Comparison of ENCODE assay signal across 8 cellular contexts in genomic region chr19:48444129-48444932, GRCh38. TPM values are rescaled to one million over a fixed set of nuclear protein-coding genes. Genes with fewer than 3 reads are reported as not detected.
DNase-seq lines count a peak whose midpoint lies in the region; ATAC-seq and TF ChIP-seq lines count a peak whose summit lies in the region.

No MANE protein-coding gene starts in this region.

- H3K9me3 Mint-ChIP-seq in naive B cell: no peaks in the 10 kb centered on the region

- peaks cover 9 to 21% (median 20%) of the 10 kb centered on the region in 3 donors for H3K27me3 Mint-ChIP-seq in naive B cell

- H3K36me3 ChIP-seq in BJ (ENCODE audit: control insufficient read depth, insufficient read depth, low read length) (peaks cover 3% of the 10 kb centered on the region; the same call in 1 of the 2 replicates), HEK293 (ENCODE audit: control insufficient read depth in 2 of 2, insufficient read depth in 1 of 2, low read length in 2 of 2) (peaks cover 25 to 27% of the 10 kb centered on the region in 2 experiments), ascending aorta (peaks cover 8 to 13% of the 10 kb centered on the region in 2 donors)

- H3K27ac Mint-ChIP-seq in naive B cell: peak overlapping the region in 4 of 6 donors; percentile 26 to 99 (median 76)

- H3K4me1 ChIP-seq in HEK293 (ENCODE audit: control insufficient read depth, insufficient read depth, low read length) (peaks cover 8% of the 10 kb centered on the region), ascending aorta (peaks cover 3 to 15% of the 10 kb centered on the region in 2 donors)

- no peaks in the 10 kb centered on the region for H3K27me3 ChIP-seq in BJ (ENCODE audit: control insufficient read depth, insufficient read depth, low read length)
- H3K27me3 ChIP-seq in ascending aorta: peaks cover 7% of the 10 kb centered on the region

- peak overlapping the region; percentile 65 for H3K27ac ChIP-seq in HEK293 (ENCODE audit: extremely low read depth, low read depth, low read length)
- H3K27ac ChIP-seq in ascending aorta: peak overlapping the region; percentile 87 to 89

- peaks cover 4 to 20% of the 10 kb centered on the region in 2 donors for H3K36me3 Mint-ChIP-seq in naive B cell

- H3K4me3 ChIP-seq in BJ (ENCODE audit: low read depth, low read length) (peak overlapping the region; percentile 87; the same call in 1 of the 2 replicates), HEK293 (ENCODE audit: low read depth, low read length) (no peak overlapping the region; the same call in 1 of the 2 replicates), ascending aorta (peak overlapping the region; percentile 76 to 81)

- POLR2A ChIA-PET in BJ (lab: Charles Lee) (no interaction called here), HEK293 (lab: Yijun Ruan, JAX) (interaction anchor here (1.5 kb wide), 1 partner anchor 81 kb away, joined by 14 read pairs; the partner anchor contains the start of genes SYNGR4 and TMEM143)

- CTCF ChIA-PET in BJ (lab: Yijun Ruan, JAX) (interaction anchor here (0.6 to 2.6 kb wide), 7 partner anchors 9 to 87 kb away, joined by 3 to 18 read pairs (median 3); partner anchors contain the start of gene KDELR1), HEK293 (lab: Yijun Ruan, JAX) (interaction anchor here (0.5 to 1.1 kb wide), 5 partner anchors 22 to 190 kb away, joined by 3 to 5 read pairs (median 3); no protein-coding TSS in a partner anchor)

- DNase-seq in BJ (ENCODE audit: low read depth) (no peak), ascending aorta (ENCODE audit: low spot score in 2 of 2) (no peak), naive B cell (no peak), GM03348 (ENCODE audit: low spot score) (no peak), G401 (ENCODE audit: low spot score) (no peak), KG1 (lab: John Stamatoyannopoulos, UW) (no peak), germinal center (ENCODE audit: low spot score) (no peak)

- H3K4me3 Mint-ChIP-seq in naive B cell: peak overlapping the region; percentile 95 to 99 (median 99)

- no peaks in the 10 kb centered on the region for H3K9me3 ChIP-seq in HEK293 (ENCODE audit: control insufficient read depth, insufficient read depth, low read depth, low read length)
- no peaks in the 10 kb centered on the region for H3K9me3 ChIP-seq in ascending aorta

- no peak for TF ChIP-seq CTCF in BJ (IDR thresholded peaks at IDR 0.05; ENCODE audit: insufficient read depth, low read depth, low read length)
- TF ChIP-seq CTCF in HEK293 (tag by site-specific recombination; IDR thresholded peaks at IDR 0.05): no peak
- TF ChIP-seq CTCF in ascending aorta (IDR thresholded peaks at IDR 0.05): no peak

- in situ Hi-C loops in G401 (cut with HindIII; ENCODE audit: low sequenced_read_pairs): no loop called here

- H3K4me1 Mint-ChIP-seq in naive B cell: peaks cover 33 to 45% (median 37%) of the 10 kb centered on the region in 3 donors

- no peak for ATAC-seq in naive B cell (ENCODE audit: low read depth in 2 of 2)

- intact Hi-C loops in ascending aorta (cut with DNase I): loop anchor here (5.0 kb wide), 1 partner anchor 52 kb away; the partner anchor contains the start of genes GRIN2D and KDELR1

TF ChIP-seq in HEK293, 187 proteins besides CTCF, POLR2A, EP300 and RAD21 (continues in another document):
- TF ChIP-seq ZNF266 (tag by site-specific recombination; IDR thresholded peaks at IDR 0.05; ENCODE audit: low read depth): no peak
- TF ChIP-seq TSHZ1 (tag by site-specific recombination; IDR thresholded peaks at IDR 0.05; ENCODE audit: borderline replicate concordance): no peak
- no peak for TF ChIP-seq ZNF776 (tag by site-specific recombination; IDR thresholded peaks at IDR 0.05; ENCODE audit: borderline replicate concordance)
- 0 out of 2 replicates have a peak, but pooled peaks have one; percentile 24 for TF ChIP-seq KLF16 (tag by site-specific recombination; IDR thresholded peaks at IDR 0.05)
- no peak for TF ChIP-seq ZNF132 (tag by site-specific recombination; IDR thresholded peaks at IDR 0.05; ENCODE audit: borderline replicate concordance)
- TF ChIP-seq ZNF146 (tag by site-specific recombination; IDR thresholded peaks at IDR 0.05): no peak
- TF ChIP-seq EGR2 (tag by site-specific recombination; IDR thresholded peaks at IDR 0.05; ENCODE audit: low read depth): no peak
- no peak for TF ChIP-seq ZNF558 (tag by site-specific recombination; IDR thresholded peaks at IDR 0.05)
- no peak for TF ChIP-seq AEBP2 (tag by site-specific recombination; IDR thresholded peaks at IDR 0.05; ENCODE audit: borderline replicate concordance)
- TF ChIP-seq ZNF169 (tag by site-specific recombination; IDR thresholded peaks at IDR 0.05): no peak
- no peak for TF ChIP-seq ELK4 (IDR thresholded peaks at IDR 0.05; ENCODE audit: borderline replicate concordance, low read depth, low read length)
- TF ChIP-seq ZNF324 (tag by site-specific recombination; IDR thresholded peaks at IDR 0.05): no peak

RNA-seq across cellular contexts. Expression of gene GRWD1, which starts 1.5 kb away (rescaled TPM):
- polyA plus RNA-seq in BJ (2011; rRNA removed): 13.9 and 20.0 TPM in 2 replicates
- 10.5 and 11.3 TPM in 2 replicates for polyA minus RNA-seq in BJ (2011; rRNA and poly(A)+ RNA removed)
- total RNA-seq in ascending aorta: 16.0 TPM
- polyA plus RNA-seq in naive B cell (ENCODE audit: low read depth in 6 of 6): 10 to 100 TPM; 27.8 to 44.8 (median 37.1) TPM
- total RNA-seq in G401 (2014; rRNA removed; shearing (Covaris generic)): 87.9 and 99.8 TPM in 2 replicates

RNA-seq across cellular contexts. Expression of gene KCNJ14, which starts 11.0 kb away (rescaled TPM):
- polyA plus RNA-seq in BJ (2011; rRNA removed) (0.31 and 0.34 TPM in 2 replicates), naive B cell (ENCODE audit: low read depth in 6 of 6) (under 1 TPM in 5 of 6 donors, not detected in 1; 0.12 to 0.72 (median 0.24) TPM)
- 0.28 and 0.46 TPM in 2 replicates for polyA minus RNA-seq in BJ (2011; rRNA and poly(A)+ RNA removed)
- total RNA-seq in ascending aorta: 6.1 TPM
- 0.31 TPM in 1 of 2 replicates, not detected in the other for total RNA-seq in G401 (2014; rRNA removed; shearing (Covaris generic))

RNA-seq across cellular contexts. Expression of gene CYTH2, which starts 24.8 kb away (rescaled TPM):
- polyA plus RNA-seq in BJ (2011; rRNA removed) (40.5 and 65.8 TPM in 2 replicates), naive B cell (ENCODE audit: low read depth in 6 of 6) (10 to 100 TPM in 5 of 6 donors, 1 to 10 TPM in 1; 10.0 to 29.9 (median 20.3) TPM)
- polyA minus RNA-seq in BJ (2011; rRNA and poly(A)+ RNA removed): 44.4 and 56.7 TPM in 2 replicates
- 83.5 TPM for total RNA-seq in ascending aorta
- total RNA-seq in G401 (2014; rRNA removed; shearing (Covaris generic)): 87.4 and 107 TPM in 2 replicates

RNA-seq across cellular contexts. Expression of gene GRIN2D, which starts 50.9 kb away (rescaled TPM):
- polyA plus RNA-seq in BJ (2011; rRNA removed) (0.36 and 0.64 TPM in 2 replicates), naive B cell (ENCODE audit: low read depth in 6 of 6) (not detected)
- 1.5 and 2.0 TPM in 2 replicates for polyA minus RNA-seq in BJ (2011; rRNA and poly(A)+ RNA removed)
- 0.64 TPM for total RNA-seq in ascending aorta
- 5.4 and 6.1 TPM in 2 replicates for total RNA-seq in G401 (2014; rRNA removed; shearing (Covaris generic))

RNA-seq across cellular contexts. Expression of gene KDELR1, which starts 53.0 kb away (rescaled TPM):
- polyA plus RNA-seq in BJ (2011; rRNA removed) (237 and 273 TPM in 2 replicates), naive B cell (ENCODE audit: low read depth in 6 of 6) (10 to 100 TPM; 24.5 to 32.1 (median 26.5) TPM)
- polyA minus RNA-seq in BJ (2011; rRNA and poly(A)+ RNA removed): 139 and 184 TPM in 2 replicates
- 183 TPM for total RNA-seq in ascending aorta
- total RNA-seq in G401 (2014; rRNA removed; shearing (Covaris generic)): 137 and 145 TPM in 2 replicates
